8 cellular contexts compared by ENCODE assay signal in the genomic region with DNA sequence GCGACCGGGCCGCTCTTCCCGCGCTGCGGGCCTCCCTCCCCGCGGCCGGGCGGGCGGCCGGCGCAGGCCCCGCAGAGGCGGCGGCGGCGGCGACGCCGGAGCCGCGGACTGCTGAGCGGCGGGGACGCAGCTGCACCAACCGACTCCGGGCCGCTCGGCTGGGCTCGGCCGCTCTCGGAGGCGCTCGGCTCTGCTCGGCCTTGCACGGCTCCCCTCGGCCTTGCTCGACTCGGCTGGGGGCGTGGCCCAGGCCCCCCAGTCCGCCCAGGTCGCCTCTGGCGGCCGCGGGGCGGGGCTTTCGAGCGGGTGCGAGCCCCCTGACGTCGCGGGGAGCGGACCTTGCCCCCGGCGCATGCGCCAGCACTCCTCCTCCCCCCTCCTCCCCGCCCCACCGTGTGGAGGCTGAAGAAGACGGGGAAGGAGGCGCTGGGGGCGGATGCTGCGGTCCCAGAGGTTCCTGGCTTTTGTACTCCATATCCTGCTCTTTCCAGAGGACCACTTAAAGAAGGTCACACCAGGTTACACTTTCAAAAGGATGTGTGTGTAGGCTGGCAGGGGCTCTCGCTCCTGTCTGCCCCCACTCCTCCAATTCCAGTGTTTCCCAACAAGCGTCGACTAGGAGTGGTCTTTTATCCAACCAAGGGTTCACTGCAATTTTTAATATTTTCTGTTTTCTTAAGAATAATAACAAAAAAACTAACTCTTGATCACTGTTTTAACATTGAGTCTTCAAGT. TPM values are rescaled to one million over a fixed set of nuclear protein-coding genes. Genes with fewer than 3 reads are reported as not detected.
DNase-seq lines count a peak whose midpoint lies in the region; ATAC-seq and TF ChIP-seq lines count a peak whose summit lies in the region.

A gene with protein sequence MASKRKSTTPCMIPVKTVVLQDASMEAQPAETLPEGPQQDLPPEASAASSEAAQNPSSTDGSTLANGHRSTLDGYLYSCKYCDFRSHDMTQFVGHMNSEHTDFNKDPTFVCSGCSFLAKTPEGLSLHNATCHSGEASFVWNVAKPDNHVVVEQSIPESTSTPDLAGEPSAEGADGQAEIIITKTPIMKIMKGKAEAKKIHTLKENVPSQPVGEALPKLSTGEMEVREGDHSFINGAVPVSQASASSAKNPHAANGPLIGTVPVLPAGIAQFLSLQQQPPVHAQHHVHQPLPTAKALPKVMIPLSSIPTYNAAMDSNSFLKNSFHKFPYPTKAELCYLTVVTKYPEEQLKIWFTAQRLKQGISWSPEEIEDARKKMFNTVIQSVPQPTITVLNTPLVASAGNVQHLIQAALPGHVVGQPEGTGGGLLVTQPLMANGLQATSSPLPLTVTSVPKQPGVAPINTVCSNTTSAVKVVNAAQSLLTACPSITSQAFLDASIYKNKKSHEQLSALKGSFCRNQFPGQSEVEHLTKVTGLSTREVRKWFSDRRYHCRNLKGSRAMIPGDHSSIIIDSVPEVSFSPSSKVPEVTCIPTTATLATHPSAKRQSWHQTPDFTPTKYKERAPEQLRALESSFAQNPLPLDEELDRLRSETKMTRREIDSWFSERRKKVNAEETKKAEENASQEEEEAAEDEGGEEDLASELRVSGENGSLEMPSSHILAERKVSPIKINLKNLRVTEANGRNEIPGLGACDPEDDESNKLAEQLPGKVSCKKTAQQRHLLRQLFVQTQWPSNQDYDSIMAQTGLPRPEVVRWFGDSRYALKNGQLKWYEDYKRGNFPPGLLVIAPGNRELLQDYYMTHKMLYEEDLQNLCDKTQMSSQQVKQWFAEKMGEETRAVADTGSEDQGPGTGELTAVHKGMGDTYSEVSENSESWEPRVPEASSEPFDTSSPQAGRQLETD (minus strand): TSS at position 196 of the 735 bp plus-strand sequence. CDS start 112,815 bp downstream, outside the sequence.

- H3K27ac ChIP-seq in caudate nucleus (ENCODE audit: low read depth, low read length) (peak within 1 kb of the TSS; percentile 91), spleen (peak within 1 kb of the TSS; percentile 58 to 93 (median 86))

- 0 to 1% (median 0%) methylated on average over 7 to 65 of the region's 66 CpGs for WGBS in spleen, 5 donors

- H3K4me3 ChIP-seq in spleen, result peak within 1 kb of the TSS; percentile 78 to 97 (median 87)

- H3K27me3 ChIP-seq in spleen (replicated peaks in 1 of 7), result no peaks in the 10 kb centered on the region

- peak; percentile 99 for DNase-seq in AG08396 (ENCODE audit: low spot score)
- peak; percentile 99 for DNase-seq in NCI-H345 (lab: John Stamatoyannopoulos, UW)
- peak; percentile 91 to 97 (median 94) for DNase-seq in activated CD4-positive, CD25-positive, alpha-beta regulatory T cell (lab: John Stamatoyannopoulos, UW)
- DNase-seq in caudate nucleus (lab: John Stamatoyannopoulos, UW), result peak in 60 of 61 donors; percentile 69 to 99 (median 94)
- peak; percentile 97 to 98 (median 98) for DNase-seq in immature natural killer cell
- DNase-seq in spleen, result peak; percentile 99

- H3K9me3 Mint-ChIP-seq in immature natural killer cell, result no peaks in the 10 kb centered on the region

- peak within 1 kb of the TSS; percentile 86 to 91 (median 86) for H3K4me3 Mint-ChIP-seq in immature natural killer cell

- H3K9me3 ChIP-seq in spleen, result no peaks in the 10 kb centered on the region

- peak within 1 kb of the TSS; percentile 62 to 90 (median 74) for H3K27ac Mint-ChIP-seq in immature natural killer cell

- intact Hi-C loops in spleen (cut with DNase I; ENCODE audit: low total_unique reads), result no loop called here

- peaks cover 15 to 17% of the 10 kb centered on the region in 2 donors for H3K4me1 Mint-ChIP-seq in immature natural killer cell

- H3K4me1 ChIP-seq in spleen, result peaks cover 10 to 25% (median 17%) of the 10 kb centered on the region in 6 donors

- TF ChIP-seq POLR2A in spleen (IDR thresholded peaks at IDR 0.05), result peak in 1 of 3 donors; percentile 22

- no peaks in the 10 kb centered on the region for H3K36me3 Mint-ChIP-seq in immature natural killer cell

- peak; percentile 95 for ATAC-seq in GM19025 (IDR thresholded peaks at IDR 0.05; ENCODE audit: low read depth, unreplicated experiment)
- peak; percentile 98 for ATAC-seq in HG03280 (IDR thresholded peaks at IDR 0.05; ENCODE audit: unreplicated experiment)

- TF ChIP-seq CTCF in spleen (IDR thresholded peaks at IDR 0.05 in 8 of 11, conservative IDR thresholded peaks at IDR 0.05 in 3 of 11), result peak in 1 of 11 experiments; percentile 21

- H3K36me3 ChIP-seq in spleen, result peaks cover 0 to under 1% (median 0%) of the 10 kb centered on the region in 6 donors

- H3K27me3 Mint-ChIP-seq in immature natural killer cell (ENCODE audit: low read depth in 3 of 3), result peaks cover 0 to 5% (median 0%) of the 10 kb centered on the region in 3 donors

RNA-seq across cellular contexts. Expression of the gene that starts here (rescaled TPM):
- polyA plus RNA-seq in immature natural killer cell (1 to 10 TPM; 2.1 to 3.9 (median 3.3) TPM), spleen (1 to 10 TPM; 1.6 to 3.2 (median 2.6) TPM)
- 10 to 100 TPM in 6 of 7 donors, 1 to 10 TPM in 1; 7.5 to 26.7 (median 19.5) TPM for total RNA-seq in spleen

Comparison
In these comparisons a context has a peak if more than half of its experiments do, and no peak if none do; other contexts are left out.
1. Peak in every context shown above with its lines: DNase-seq, ATAC-seq, H3K4me3 ChIP-seq and H3K27ac ChIP-seq.